In the genomic region with DNA sequence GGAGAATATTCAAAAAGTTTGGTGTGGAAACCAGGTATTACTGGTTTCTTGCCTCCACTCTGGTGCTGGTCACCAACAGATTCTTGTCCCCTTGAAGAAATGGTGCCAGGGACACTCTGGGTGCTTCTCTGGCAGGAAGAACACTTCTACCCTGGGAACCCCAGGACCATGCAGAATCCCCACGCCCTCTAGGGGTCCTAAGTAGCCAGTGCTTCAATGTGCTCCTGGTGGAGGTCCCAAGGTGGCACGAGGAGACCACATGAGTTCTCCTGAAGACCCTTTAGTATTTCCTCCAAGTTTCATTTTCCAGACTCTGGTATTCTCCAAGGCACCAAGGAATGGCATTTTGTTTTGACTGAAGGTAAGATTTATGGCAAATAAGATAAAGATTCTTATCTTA, we compare ENCODE assay signal across 8 cellular contexts.
A peak's percentile ranks its signal among the peaks of the same experiment; 100 is the strongest.
DNase-seq lines count a peak whose midpoint lies in the region; FAIRE-seq and TF ChIP-seq lines count a peak whose summit lies in the region.

No MANE protein-coding gene starts in this region.

- TF ChIP-seq CTCF in AG09319 (IDR thresholded peaks at IDR 0.05; ENCODE audit: low read depth, low read length) (peak; percentile 3), GM13977 (IDR thresholded peaks at IDR 0.05; ENCODE audit: extremely low read depth, insufficient read depth, missing control alignments) (peak; percentile 36), brain microvascular endothelial cell (IDR thresholded peaks at IDR 0.05; ENCODE audit: low read depth, low read length, missing control alignments) (peak; percentile 67)

- FAIRE-seq in HTR-8/SVneo (lab: Jason Lieb, UNC), result no peak

- H3K27me3 ChIP-seq in brain microvascular endothelial cell (replicated peaks), result no peaks in the 10 kb centered on the region

- H3K36me3 ChIP-seq in brain microvascular endothelial cell (replicated peaks), result no peaks in the 10 kb centered on the region

- H3K4me3 ChIP-seq in brain microvascular endothelial cell (ENCODE audit: low read depth, low read length), result no peak overlapping the region

- in situ Hi-C loops in GM13977 (cut with MboI; ENCODE audit: low pct_unique_long_range_greater_than_20kb, low sequenced_read_pairs, unreplicated experiment), result no loop called here
- in situ Hi-C loops in KBM-7 (cut with MboI; ENCODE audit: low pct_unique_long_range_greater_than_20kb, low sequenced_read_pairs), result no loop called here
- in situ Hi-C loops in brain microvascular endothelial cell (cut with HindIII; ENCODE audit: low pct_ligation_motif_present, low sequenced_read_pairs), result no loop called here

- DNase-seq in AG09319 (ENCODE audit: extremely low read depth, low read depth) (no peak), GM13977 (ENCODE audit: low spot score) (peak; percentile 38), KBM-7 (peak; percentile 66), brain microvascular endothelial cell (no peak), HTR-8/SVneo (ENCODE audit: insufficient read length, low spot score) (no peak), NCI-H510A (lab: John Stamatoyannopoulos, UW) (no peak)
- no peak for DNase-seq in activated effector memory CD4-positive, alpha-beta T cell treated with Interleukin-2 at 50 U/mL for 16 hours
- no peak for DNase-seq in stimulated activated naive CD4-positive, alpha-beta T cell (lab: John Stamatoyannopoulos, UW)

- H3K27ac ChIP-seq in brain microvascular endothelial cell, result no peak overlapping the region

Comparison
In these comparisons a context has a peak if more than half of its experiments do, and no peak if none do; other contexts are left out.
1. DNase-seq: peak in GM13977 (single experiment) and KBM-7 (single experiment); none in AG09319 (single experiment), brain microvascular endothelial cell (single experiment), activated effector memory CD4-positive, alpha-beta T cell treated with Interleukin-2 at 50 U/mL for 16 hours (single experiment), HTR-8/SVneo (single experiment), stimulated activated naive CD4-positive, alpha-beta T cell (0 of 6) and NCI-H510A (single experiment).
2. CTCF ChIP-seq: peak in every context shown above with its lines; median percentile 67 in brain microvascular endothelial cell; 36 in GM13977; 3 in AG09319.